In the genomic region with DNA sequence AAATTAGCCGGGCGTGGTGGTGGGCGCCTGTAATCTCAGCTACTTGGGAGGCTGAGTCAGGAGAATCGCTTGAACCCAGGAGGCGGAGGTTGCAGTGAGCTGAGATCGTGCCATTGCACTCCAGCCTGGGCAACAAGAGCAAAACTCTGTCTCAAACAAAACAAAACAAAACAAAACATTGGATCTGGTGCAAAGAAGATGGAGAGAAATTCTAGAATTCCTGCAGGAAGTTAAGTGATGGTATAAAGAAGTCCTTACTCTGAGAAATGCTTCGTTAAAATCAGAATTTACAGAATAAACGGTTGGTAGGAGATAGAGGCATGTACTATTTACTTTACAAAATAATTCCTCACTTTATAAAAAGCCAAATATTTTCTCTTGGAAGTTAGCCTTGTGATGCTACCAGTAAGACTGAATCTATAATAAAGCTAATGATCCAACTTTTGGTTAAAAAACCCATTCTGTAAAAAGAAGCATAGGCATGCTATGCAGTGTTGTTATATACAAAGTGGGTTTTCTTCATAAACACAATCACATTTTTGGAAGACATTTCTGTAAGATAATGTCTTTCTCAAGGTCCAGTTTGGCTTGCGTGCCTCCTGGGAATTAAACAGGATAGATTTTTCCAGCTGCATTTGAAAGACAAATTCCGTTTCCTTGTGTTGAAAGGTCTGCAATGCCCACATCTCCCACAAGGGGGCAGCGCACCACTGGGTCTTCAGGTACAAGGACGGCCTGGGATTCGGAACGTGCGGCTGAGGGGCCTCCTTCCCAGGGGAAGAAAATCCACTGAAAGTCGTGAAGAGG, we compare ENCODE assay signal across 8 cellular contexts. TPM values are rescaled to one million over a fixed set of nuclear protein-coding genes. Genes with fewer than 3 reads are reported as not detected.
DNase-seq lines count a peak whose midpoint lies in the region; ATAC-seq, FAIRE-seq and TF ChIP-seq lines count a peak whose summit lies in the region.

No MANE protein-coding gene starts in this region.

- H3K36me3 ChIP-seq in lower lobe of right lung: no peaks in the 10 kb centered on the region

- H3K4me3 ChIP-seq in AG09309 (ENCODE audit: control insufficient read depth, low read depth, low read length) (no peak overlapping the region), lower lobe of right lung (no peak overlapping the region)

- peak; percentile 73 for FAIRE-seq in GM19239 (lab: Jason Lieb, UNC)

- TF ChIP-seq CTCF in AG09309 (IDR thresholded peaks at IDR 0.05; ENCODE audit: control insufficient read depth, insufficient read depth, low read depth, low read length, missing control alignments): peak; percentile 96
- peak; percentile 97 for TF ChIP-seq CTCF in lower lobe of right lung (IDR thresholded peaks at IDR 0.05)

- H3K27ac ChIP-seq in lower lobe of right lung: no peak overlapping the region

- no peaks in the 10 kb centered on the region for H3K4me1 ChIP-seq in lower lobe of right lung

- ATAC-seq in lower lobe of right lung: peak; percentile 81 to 91
- ATAC-seq in GM19467 (IDR thresholded peaks at IDR 0.05; ENCODE audit: unreplicated experiment): no peak

- no peaks in the 10 kb centered on the region for H3K9me3 ChIP-seq in lower lobe of right lung

- DNase-seq in AG09309 (ENCODE audit: low read depth) (peak; percentile 57), GM19239 (ENCODE audit: insufficient read length, low spot score) (peak; percentile 15), NCI-H446 (lab: John Stamatoyannopoulos, UW) (peak; percentile 82 to 86), dermis microvascular lymphatic vessel endothelial cell (ENCODE audit: low read depth in 2 of 2) (peak; percentile 66 to 84), lower lobe of right lung (peak; percentile 91)
- peak; percentile 65 to 69 for DNase-seq in activated CD4-positive, alpha-beta T cell treated with anti-CD3 and anti-CD28 coated beads, Interleukin-2, amount 50 U/mL, for 24 hours (ENCODE audit: low read depth in 1 of 2, low spot score in 1 of 2)
- peak; percentile 70 for DNase-seq in stimulated activated CD8-positive, alpha-beta memory T cell treated with anti-CD3 and anti-CD28 coated beads, Interleukin-12 subunit alpha, Interleukin-12 subunit beta, amount 100 ng/mL, for 1 hour (ENCODE audit: low read depth)

- no peaks in the 10 kb centered on the region for H3K27me3 ChIP-seq in lower lobe of right lung (ENCODE audit: low read depth)

- intact Hi-C loops in lower lobe of right lung (cut with DNase I): no loop called here

RNA-seq across cellular contexts. Expression of gene PNO1, which starts 35.6 kb away (rescaled TPM):
- total RNA-seq in dermis microvascular lymphatic vessel endothelial cell: 9.9 and 11.3 TPM in 2 replicates
- total RNA-seq in lower lobe of right lung: 10.5 TPM

RNA-seq across cellular contexts. Expression of gene C1D, which starts 59.3 kb away (rescaled TPM):
- total RNA-seq in dermis microvascular lymphatic vessel endothelial cell (13.0 and 16.0 TPM in 2 replicates), lower lobe of right lung (21.5 TPM)

Comparison
In these comparisons a context has a peak if more than half of its experiments do, and no peak if none do; other contexts are left out.
1. DNase-seq: peak in every context shown above with its lines; median percentile 91 in lower lobe of right lung; 84 in NCI-H446; 75 in dermis microvascular lymphatic vessel endothelial cell; 70 in stimulated activated CD8-positive, alpha-beta memory T cell treated with anti-CD3 and anti-CD28 coated beads, Interleukin-12 subunit alpha, Interleukin-12 subunit beta, amount 100 ng/mL, for 1 hour; 67 in activated CD4-positive, alpha-beta T cell treated with anti-CD3 and anti-CD28 coated beads, Interleukin-2, amount 50 U/mL, for 24 hours; 57 in AG09309; 15 in GM19239.